17 cellular contexts compared by ENCODE assay signal in the genomic region with DNA sequence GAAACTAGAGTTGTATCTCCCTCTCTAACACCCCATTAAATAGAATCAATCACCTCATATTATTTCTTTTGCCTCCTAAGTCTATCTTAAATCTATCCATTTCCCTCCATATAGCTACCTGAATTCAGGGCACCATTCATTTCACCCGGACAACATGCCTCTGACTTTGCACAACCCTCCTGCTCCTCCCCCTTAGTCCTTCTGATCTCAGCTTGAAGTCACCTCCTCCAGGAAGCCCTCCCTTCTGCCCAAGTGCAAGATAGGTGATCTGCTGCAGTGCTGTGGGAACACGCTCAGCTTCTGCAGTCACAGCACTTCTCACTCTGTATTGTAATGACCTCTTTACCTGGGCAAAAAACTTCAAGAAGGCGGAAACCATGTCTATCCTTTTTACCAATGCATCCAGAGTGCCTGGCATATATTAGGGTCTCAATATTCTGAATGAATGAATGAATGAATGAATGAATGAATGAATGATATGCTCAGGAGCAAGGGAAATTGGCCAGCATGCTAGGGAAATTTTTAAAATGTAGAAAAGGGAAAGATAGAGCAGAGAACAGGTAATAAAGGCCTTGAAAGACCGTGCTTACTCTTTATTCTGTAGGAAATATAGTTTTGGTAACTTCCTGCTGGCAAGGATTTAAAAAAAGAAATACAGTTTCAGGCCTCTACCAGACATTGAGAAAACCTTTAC.
"Had no signal": no experiment of that assay in that cellular context is flagged by ENCODE, and none has a peak within 500 bp of the region (broad histone marks: within the 10 kb centered on the region; RNA-seq: fewer than 3 reads in every experiment).

No MANE protein-coding gene starts in this region.

- H3K4me3 Mint-ChIP-seq: memory B cell, mesothelial cell of epicardium, natural killer cell, neural crest cell had no signal

- H3K4me1 Mint-ChIP-seq: mesothelial cell of epicardium, neural crest cell had no signal

- H3K36me3 Mint-ChIP-seq: natural killer cell had no signal

- H3K27me3 ChIP-seq: foreskin keratinocyte, ovary, stomach had no signal

- H3K27ac Mint-ChIP-seq: memory B cell, mesothelial cell of epicardium, natural killer cell had no signal

- H3K27ac ChIP-seq: foreskin keratinocyte had no signal

- H3K9me3 Mint-ChIP-seq: mesothelial cell of epicardium, natural killer cell, neural crest cell had no signal

- DNase-seq: dermis blood vessel endothelial cell; foreskin keratinocyte; kidney; left cardiac atrium; left ventricle myocardium inferior; lower lobe of right lung; natural killer cell; nucleus accumbens; ovary; small intestine; stimulated activated CD4-positive, alpha-beta T cell treated with anti-CD3 and anti-CD28 coated beads, Interleukin-12 subunit alpha, Interleukin-12 subunit beta, amount 100 ng/mL, for 4 hours; stimulated activated naive CD4-positive, alpha-beta T cell; stomach; trophoblast cell had no signal

- H3K4me3 ChIP-seq: left ventricle myocardium inferior, lower lobe of right lung, ovary, stomach had no signal
